ENCODE assay signal across 27 cellular contexts in the genomic region with DNA sequence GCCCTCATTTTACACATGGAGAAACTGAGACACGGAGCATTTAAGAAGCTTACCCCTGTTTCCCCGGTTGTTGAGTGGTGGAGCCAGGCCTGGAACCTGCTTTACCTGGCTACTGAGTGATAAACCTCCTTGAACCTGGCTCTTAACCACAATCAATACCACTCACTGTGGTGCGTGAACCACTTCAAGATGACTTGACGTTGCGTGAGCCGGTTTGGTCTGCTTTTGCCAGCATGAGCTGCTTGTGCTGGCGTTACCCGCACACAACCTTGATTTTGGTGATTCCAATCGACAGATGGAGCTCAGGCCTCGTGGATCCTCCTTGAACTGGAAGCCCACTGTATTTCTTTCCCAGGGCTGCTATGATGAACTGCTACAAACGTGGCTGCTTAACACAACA. TPM values are rescaled to one million over a fixed set of nuclear protein-coding genes. Genes with fewer than 3 reads are reported as not detected.
DNase-seq lines count a peak whose midpoint lies in the region; TF ChIP-seq lines count a peak whose summit lies in the region.
"Had no signal": no experiment of that assay in that cellular context is flagged by ENCODE, and none has a peak within 500 bp of the region (broad histone marks: within the 10 kb centered on the region; RNA-seq: fewer than 3 reads in every experiment).

No MANE protein-coding gene starts in this region.

- TF ChIP-seq CTCF in GM10248 (IDR thresholded peaks at IDR 0.05; ENCODE audit: control extremely low read depth, extremely low read depth, low read depth, missing control alignments): no peak

- POLR2A ChIA-PET in GM10248 (lab: Yijun Ruan, JAX): no interaction called here

- peak; percentile 60 for DNase-seq in NCI-H82 (lab: John Stamatoyannopoulos, UW)
- DNase-seq in NCI-H82 treated with DMSO at 0.1 percent for 48 hours (lab: John Stamatoyannopoulos, UW; ENCODE audit: unreplicated experiment): no peak
- peak; percentile 1 for DNase-seq in GM10248 (ENCODE audit: extremely low spot score)
- DNase-seq in ecto neural progenitor cell (ENCODE audit: low spot score): peak; percentile 41
- DNase-seq in posterior vena cava (ENCODE audit: low spot score): peak; percentile 50
- no peak for DNase-seq in T-helper 2 cell
- DNase-seq in OCI-M1 (lab: John Stamatoyannopoulos, UW): no peak
- DNase-seq in NCI-H2107 treated with DMSO at 0.1 percent for 48 hours (lab: John Stamatoyannopoulos, UW; ENCODE audit: unreplicated experiment): no peak
- DNase-seq: 8988T; activated naive CD4-positive, alpha-beta T cell treated with anti-CD3 and anti-CD28 coated beads, Interleukin-2, amount 50 U/mL, for 16 hours; amniotic stem cell; effector CD8-positive, alpha-beta T cell; glutamatergic neuron; NCI-H1092 treated with DMSO at 0.1 percent for 48 hours; NCI-H187 treated with DMSO at 0.1 percent for 48 hours; NCI-H345; NCI-H748 treated with DMSO at 0.1 percent for 48 hours; right lobe of liver; stimulated activated CD4-positive, alpha-beta T cell treated with anti-CD3 and anti-CD28 coated beads, Interleukin-15, amount 100 ng/mL, for 24 hours; stimulated activated naive CD4-positive, alpha-beta T cell had no signal

- CTCF ChIA-PET in GM10248 (lab: Yijun Ruan, JAX): interaction anchor here (0.8 to 3.5 kb wide), 7 partner anchors 8 to 176 kb away, joined by 3 to 11 read pairs (median 4); no protein-coding TSS in a partner anchor

- intact Hi-C loops in posterior vena cava (cut with DNase I): loop anchor here in 1 of 2 donors (10.0 kb wide), 1 partner anchor 145 kb away; no protein-coding TSS in a partner anchor

RNA-seq across cellular contexts. Expression of gene TINAGL1, which starts 6.1 kb away (rescaled TPM):
- total RNA-seq in posterior vena cava: 100 to 1,000 TPM; 110 to 123 TPM
- total RNA-seq: activated T-helper 1 cell treated with anti-CD3 and anti-CD28 coated beads, Interleukin-12 subunit alpha, Interleukin-12 subunit beta, Interleukin-2, Interleukin-4 antibody, amounts not matched to agents 30 ng/mL and 10 ng/mL and 1 ng/mL, durations not matched to agents 14 hours and 24 hours and 36 hours; CD8-positive, alpha-beta T cell; neural crest cell; T-helper 1 cell treated with Interleukin-12 subunit alpha and Interleukin-12 subunit beta and Interleukin-4 antibody, amounts not matched to agents 30 ng/mL and 1 ng/mL, for 36 hours had no signal

RNA-seq across cellular contexts. Expression of gene HCRTR1, which starts 47.3 kb away (rescaled TPM):
- not detected for total RNA-seq in posterior vena cava
- total RNA-seq: activated T-helper 1 cell treated with anti-CD3 and anti-CD28 coated beads, Interleukin-12 subunit alpha, Interleukin-12 subunit beta, Interleukin-2, Interleukin-4 antibody, amounts not matched to agents 30 ng/mL and 10 ng/mL and 1 ng/mL, durations not matched to agents 14 hours and 24 hours and 36 hours; CD8-positive, alpha-beta T cell; H4; M059J; neural crest cell; right lobe of liver; suprapubic skin; T-helper 1 cell treated with Interleukin-12 subunit alpha and Interleukin-12 subunit beta and Interleukin-4 antibody, amounts not matched to agents 30 ng/mL and 1 ng/mL, for 36 hours had no signal

Comparison
In these comparisons a context has a peak if more than half of its experiments do, and no peak if none do; other contexts are left out.
1. DNase-seq: peak in NCI-H82 (single experiment), GM10248 (single experiment), ecto neural progenitor cell (single experiment) and posterior vena cava (single experiment); none in NCI-H82 treated with DMSO at 0.1 percent for 48 hours (single experiment), T-helper 2 cell (0 of 5), OCI-M1 (single experiment) and NCI-H2107 treated with DMSO at 0.1 percent for 48 hours (single experiment).